In the genomic region with DNA sequence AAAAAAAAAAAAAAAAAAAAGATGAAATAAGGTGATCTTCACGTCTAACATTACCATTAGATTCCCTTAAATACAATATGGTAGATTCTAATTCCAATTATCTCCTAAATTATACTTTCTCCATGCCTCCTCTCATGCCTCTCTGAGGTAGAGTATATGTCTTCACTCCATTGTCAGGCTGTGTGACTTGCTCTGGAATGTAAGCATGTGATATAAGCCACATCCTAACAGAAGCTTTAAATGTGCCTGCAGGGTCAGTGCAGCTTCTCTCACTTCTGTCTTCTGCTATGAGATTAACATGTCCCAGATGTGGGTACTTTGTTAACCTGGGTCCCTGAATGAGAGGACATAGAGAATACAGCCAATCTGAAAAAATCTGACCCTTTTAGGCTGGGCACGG, we compare ENCODE assay signal across 24 cellular contexts. TPM values are rescaled to one million over a fixed set of nuclear protein-coding genes. Genes with fewer than 3 reads are reported as not detected.
DNase-seq lines count a peak whose midpoint lies in the region; ATAC-seq and TF ChIP-seq lines count a peak whose summit lies in the region.
"Had no signal": no experiment of that assay in that cellular context is flagged by ENCODE, and none has a peak within 500 bp of the region (broad histone marks: within the 10 kb centered on the region; RNA-seq: fewer than 3 reads in every experiment).

No MANE protein-coding gene starts in this region.

- H3K9me3 ChIP-seq in psoas muscle (no peaks in the 10 kb centered on the region), testis (no peaks in the 10 kb centered on the region), Peyer's patch (no peaks in the 10 kb centered on the region)
- H3K9me3 ChIP-seq: A549 had no signal

- intact Hi-C loops in left ventricle myocardium superior (cut with micrococcal nuclease) (no loop called here), left cardiac atrium (cut with DNase I) (no loop called here), psoas muscle (cut with DNase I) (loop anchor here in 1 of 2 donors (5.0 to 10.0 kb wide), 2 partner anchors 35 to 88 kb away; no protein-coding TSS in a partner anchor), testis (cut with DNase I; ENCODE audit: low total_unique reads) (no loop called here)

- no peaks in the 10 kb centered on the region for H3K9me3 Mint-ChIP-seq in activated naive CD4-positive, alpha-beta T cell treated with anti-CD3 and anti-CD28 coated beads, Interleukin-2, amount 50 U/mL, for 72 hours
- H3K9me3 Mint-ChIP-seq: CD14-positive monocyte had no signal

- no peak overlapping the region for H3K27ac ChIP-seq in psoas muscle
- H3K27ac ChIP-seq in testis = no peak overlapping the region
- H3K27ac ChIP-seq in Peyer's patch = no peak overlapping the region
- H3K27ac ChIP-seq: A549, HL-60 had no signal

- TF ChIP-seq CTCF in fibroblast of villous mesenchyme (IDR thresholded peaks at IDR 0.05; ENCODE audit: insufficient read depth, low read depth, low read length) = no peak
- TF ChIP-seq CTCF in psoas muscle (IDR thresholded peaks at IDR 0.05) = no peak
- no peak for TF ChIP-seq CTCF in testis (IDR thresholded peaks at IDR 0.05)
- no peak for TF ChIP-seq CTCF in Peyer's patch (IDR thresholded peaks at IDR 0.05)

- H3K36me3 ChIP-seq in psoas muscle (ENCODE audit: insufficient read depth in 1 of 2, low read depth in 1 of 2) = peaks cover 8 to 77% of the 10 kb centered on the region in 2 donors
- no peaks in the 10 kb centered on the region for H3K36me3 ChIP-seq in testis (ENCODE audit: low read depth, missing control alignments)
- H3K36me3 ChIP-seq in Peyer's patch = peaks cover 0 to 78% (median 0%) of the 10 kb centered on the region in 3 donors

- DNase-seq in left ventricle myocardium superior (no peak), left cardiac atrium (no peak), RPMI7951 (ENCODE audit: low read depth) (peak; percentile 11), fibroblast of villous mesenchyme (ENCODE audit: low read depth) (peak; percentile 12), psoas muscle (no peak), testis (no peak), Peyer's patch (no peak)
- DNase-seq in activated naive CD4-positive, alpha-beta T cell treated with anti-CD3 and anti-CD28 coated beads, Interleukin-2, amount 50 U/mL, for 72 hours (ENCODE audit: low spot score in 2 of 2) = no peak
- DNase-seq: DMS53; EL; GF-D8; KG1; NCI-H1105; NCI-H2029 treated with DMSO at 0.1 percent for 48 hours; NCI-H2171; NCI-H345; NCI-H524; NCI-H774; NK-92 treated with Interleukin-12 subunit alpha and Interleukin-12 subunit beta, amount 100 ng/mL, for 24 hours had no signal

- ATAC-seq in left ventricle myocardium superior (peak; percentile 28), left cardiac atrium (no peak), psoas muscle (peak in 3 of 4 donors; percentile 29 to 50 (median 34))
- no peak for ATAC-seq in activated naive CD4-positive, alpha-beta T cell treated with anti-CD3 and anti-CD28 coated beads, Interleukin-2, amount 50 U/mL, for 72 hours
- ATAC-seq: A549, HCT116 had no signal

- H3K4me3 ChIP-seq in fibroblast of villous mesenchyme (ENCODE audit: low read depth, low read length) = no peak overlapping the region
- no peak overlapping the region for H3K4me3 ChIP-seq in psoas muscle
- H3K4me3 ChIP-seq in testis = no peak overlapping the region
- H3K4me3 ChIP-seq in Peyer's patch = no peak overlapping the region
- H3K4me3 ChIP-seq: A549 had no signal

- peaks cover 17 to 28% of the 10 kb centered on the region in 2 donors for H3K36me3 Mint-ChIP-seq in activated naive CD4-positive, alpha-beta T cell treated with anti-CD3 and anti-CD28 coated beads, Interleukin-2, amount 50 U/mL, for 72 hours

- TF ChIP-seq POLR2A in testis (IDR thresholded peaks at IDR 0.05) (no peak), Peyer's patch (IDR thresholded peaks at IDR 0.05) (no peak)

- H3K4me1 ChIP-seq in psoas muscle (peaks cover 7% of the 10 kb centered on the region), testis (no peaks in the 10 kb centered on the region), Peyer's patch (no peaks in the 10 kb centered on the region)
- H3K4me1 ChIP-seq: A549 had no signal

- no peak overlapping the region for H3K27ac Mint-ChIP-seq in activated naive CD4-positive, alpha-beta T cell treated with anti-CD3 and anti-CD28 coated beads, Interleukin-2, amount 50 U/mL, for 72 hours
- H3K27ac Mint-ChIP-seq: B cell had no signal

- H3K27me3 ChIP-seq in psoas muscle (ENCODE audit: insufficient read depth in 3 of 3, low read length in 2 of 3) = no peaks in the 10 kb centered on the region
- H3K27me3 ChIP-seq in testis = no peaks in the 10 kb centered on the region
- H3K27me3 ChIP-seq in Peyer's patch = no peaks in the 10 kb centered on the region

- WGBS in psoas muscle, 3 donors = 57 to 74% (median 69%) methylated on average over 2 of the region's 2 CpGs
- 89 to 91% methylated on average over 2 of the region's 2 CpGs for WGBS in testis, 2 donors

RNA-seq across cellular contexts. Expression of a gene that starts 32.6 kb away (rescaled TPM):
- total RNA-seq in left ventricle myocardium superior (25.7 TPM), left cardiac atrium (10 to 100 TPM; 24.5 to 38.4 TPM), fibroblast of villous mesenchyme (65.1 and 88.1 TPM in 2 replicates), psoas muscle (10 to 100 TPM; 45.1 to 74.4 (median 52.9) TPM), testis (100 to 1,000 TPM in 1 of 2 donors, 10 to 100 TPM in 1; 98.7 to 145 TPM), Peyer's patch (100 to 1,000 TPM in 3 of 4 donors, 10 to 100 TPM in 1; 84.4 to 452 (median 131) TPM)
- total RNA-seq in RPMI7951 (2014; rRNA removed; shearing (Covaris generic)) = 17.9 and 25.4 TPM in 2 replicates
- polyA plus RNA-seq in psoas muscle (10 to 100 TPM in 1 of 3 donors, 1 to 10 TPM in 2; 6.6 to 29.0 (median 10.0) TPM), testis (ENCODE audit: insufficient read depth, low read depth, low replicate concordance) (44.0 TPM)
- total RNA-seq in activated naive CD4-positive, alpha-beta T cell treated with anti-CD3 and anti-CD28 coated beads, Interleukin-2, amount 50 U/mL, for 72 hours = 10 to 100 TPM; 45.9 to 56.6 TPM

Comparison
In these comparisons a context has a peak if more than half of its experiments do, and no peak if none do; other contexts are left out.
1. ATAC-seq: peak in left ventricle myocardium superior (single experiment) and psoas muscle (3 of 4); none in left cardiac atrium (0 of 2) and activated naive CD4-positive, alpha-beta T cell treated with anti-CD3 and anti-CD28 coated beads, Interleukin-2, amount 50 U/mL, for 72 hours (0 of 2).
2. DNase-seq: peak in RPMI7951 (single experiment) and fibroblast of villous mesenchyme (single experiment); none in left ventricle myocardium superior (single experiment), left cardiac atrium (single experiment), psoas muscle (0 of 2), activated naive CD4-positive, alpha-beta T cell treated with anti-CD3 and anti-CD28 coated beads, Interleukin-2, amount 50 U/mL, for 72 hours (0 of 2), testis (single experiment) and Peyer's patch (0 of 3).